ENCODE assay signal across 26 cellular contexts in genomic region chr1:241707442-241707841, GRCh38. TPM values are rescaled to one million over a fixed set of nuclear protein-coding genes. Genes with fewer than 3 reads are reported as not detected.
DNase-seq lines count a peak whose midpoint lies in the region; ATAC-seq and TF ChIP-seq lines count a peak whose summit lies in the region.
"Had no signal": no experiment of that assay in that cellular context is flagged by ENCODE, and none has a peak within 500 bp of the region (broad histone marks: within the 10 kb centered on the region; RNA-seq: fewer than 3 reads in every experiment).

No MANE protein-coding gene starts in this region.

- H3K27ac ChIP-seq in PC-3 (ENCODE audit: low read length) (peak overlapping the region; percentile 82), mammary epithelial cell (ENCODE audit: insufficient read depth, low read depth, low read length) (no peak overlapping the region)
- H3K27ac ChIP-seq: colonic mucosa, gastroesophageal sphincter, hepatocyte had no signal

- no peak overlapping the region for H2AFZ ChIP-seq in PC-3 (ENCODE audit: low read length)
- no peak overlapping the region for H2AFZ ChIP-seq in mammary epithelial cell (ENCODE audit: low read depth, low read length)
- H2AFZ ChIP-seq: hepatocyte had no signal

- no peaks in the 10 kb centered on the region for H3K9me3 Mint-ChIP-seq in Caco-2 (ENCODE audit: unreplicated experiment)
- no peaks in the 10 kb centered on the region for H3K9me3 Mint-ChIP-seq in stimulated activated effector memory CD8-positive, alpha-beta T cell treated with anti-CD3 and anti-CD28 coated beads, Interleukin-12 subunit alpha, Interleukin-12 subunit beta, amount 100 ng/mL, for 72 hours
- H3K9me3 Mint-ChIP-seq: H9; T-helper 2 cell treated with Interferon-gamma antibody and Interleukin-4, amounts not matched to agents 5 μg/mL and 100 μg/mL, for 36 hours had no signal

- intact Hi-C loops in Caco-2 (cut with micrococcal nuclease; ENCODE audit: unreplicated experiment) (no loop called here), PC-3 (cut with micrococcal nuclease) (loop anchor here (1.0 to 5.0 kb wide), 3 partner anchors 11 to 175 kb away; partner anchors contain the start of gene KMO), mammary epithelial cell (cut with micrococcal nuclease) (loop anchor here (2.0 to 5.0 kb wide), 2 partner anchors 19 to 65 kb away; partner anchors contain the start of genes CHML and OPN3)

- ATAC-seq in PC-3 (peak; percentile 2), HG02588 (IDR thresholded peaks at IDR 0.05; ENCODE audit: unreplicated experiment) (no peak)
- ATAC-seq in stimulated activated effector memory CD8-positive, alpha-beta T cell treated with anti-CD3 and anti-CD28 coated beads, Interleukin-12 subunit alpha, Interleukin-12 subunit beta, amount 100 ng/mL, for 72 hours = peak; percentile 53
- ATAC-seq: gastroesophageal sphincter, left colon, right cardiac atrium had no signal

- H3K27me3 Mint-ChIP-seq in Caco-2 (ENCODE audit: insufficient read depth, unreplicated experiment) = no peaks in the 10 kb centered on the region

- CTCF ChIA-PET in Caco-2 (lab: Charles Lee) = no interaction called here
- CTCF ChIA-PET in PC-3 (lab: Charles Lee) = no interaction called here
- CTCF ChIA-PET in mammary epithelial cell (lab: Charles Lee; ENCODE audit: low non-redundant PET) = no interaction called here

- H3K9ac ChIP-seq in PC-3 (ENCODE audit: low read length) (no peak overlapping the region), mammary epithelial cell (ENCODE audit: insufficient read depth, low read length) (no peak overlapping the region)

- H3K36me3 Mint-ChIP-seq in Caco-2 (ENCODE audit: insufficient read depth, unreplicated experiment) = no peaks in the 10 kb centered on the region
- no peaks in the 10 kb centered on the region for H3K36me3 Mint-ChIP-seq in stimulated activated effector memory CD8-positive, alpha-beta T cell treated with anti-CD3 and anti-CD28 coated beads, Interleukin-12 subunit alpha, Interleukin-12 subunit beta, amount 100 ng/mL, for 72 hours
- H3K36me3 Mint-ChIP-seq: CD14-positive monocyte had no signal

- H3K79me2 ChIP-seq in PC-3 (ENCODE audit: low read length) = no peaks in the 10 kb centered on the region
- no peaks in the 10 kb centered on the region for H3K79me2 ChIP-seq in mammary epithelial cell (ENCODE audit: insufficient read depth, low read length)
- H3K79me2 ChIP-seq: hepatocyte had no signal

- TF ChIP-seq CTCF in Caco-2 (IDR thresholded peaks at IDR 0.05; ENCODE audit: insufficient read depth in 1 of 2, low read depth in 1 of 2, low read length in 1 of 2, severe bottlenecking in 1 of 2, unreplicated experiment in 1 of 2) (no peak), PC-3 (conservative IDR thresholded peaks at IDR 0.05; ENCODE audit: low read depth, low read length) (no peak), mammary epithelial cell (conservative IDR thresholded peaks at IDR 0.05 in 1 of 2, IDR thresholded peaks at IDR 0.05 in 1 of 2; ENCODE audit: extremely low read depth in 1 of 2, insufficient read depth in 1 of 2, low read depth in 1 of 2, low read length in 2 of 2) (no peak)

- peaks cover 5% of the 10 kb centered on the region for H3K4me1 Mint-ChIP-seq in Caco-2 (ENCODE audit: low read depth, unreplicated experiment)
- H3K4me1 Mint-ChIP-seq in stimulated activated effector memory CD8-positive, alpha-beta T cell treated with anti-CD3 and anti-CD28 coated beads, Interleukin-12 subunit alpha, Interleukin-12 subunit beta, amount 100 ng/mL, for 72 hours = peaks cover 12% of the 10 kb centered on the region
- H3K4me1 Mint-ChIP-seq: CD14-positive monocyte, H9 had no signal

- H3K4me1 ChIP-seq in Caco-2 (no peaks in the 10 kb centered on the region), PC-3 (ENCODE audit: insufficient read depth, low read length) (peaks cover 46% of the 10 kb centered on the region), mammary epithelial cell (ENCODE audit: insufficient read depth, low read length) (peaks cover 42% of the 10 kb centered on the region)
- H3K4me1 ChIP-seq: colonic mucosa, gastroesophageal sphincter had no signal

- 94% methylated on average over 2 of the region's 2 CpGs for WGBS in mammary epithelial cell (ENCODE audit: low coverage, missing lambda C conversion rate)

- H3K27ac Mint-ChIP-seq in Caco-2 (ENCODE audit: unreplicated experiment) = peak overlapping the region; percentile 57
- no peak overlapping the region for H3K27ac Mint-ChIP-seq in stimulated activated effector memory CD8-positive, alpha-beta T cell treated with anti-CD3 and anti-CD28 coated beads, Interleukin-12 subunit alpha, Interleukin-12 subunit beta, amount 100 ng/mL, for 72 hours
- H3K27ac Mint-ChIP-seq: CD14-positive monocyte; T-helper 2 cell treated with Interferon-gamma antibody and Interleukin-4, amounts not matched to agents 5 μg/mL and 100 μg/mL, for 36 hours had no signal

- H3K4me3 ChIP-seq in Caco-2 (ENCODE audit: low read depth, low read length) (no peak overlapping the region), PC-3 (ENCODE audit: low read length) (peak overlapping the region; percentile 0; the same call in 1 of the 2 replicates), mammary epithelial cell (replicated peaks in 1 of 3; ENCODE audit: insufficient read depth in 1 of 3, low read depth in 2 of 3, low read length in 3 of 3) (no peak overlapping the region)
- H3K4me3 ChIP-seq: colonic mucosa, esophagus squamous epithelium, gastroesophageal sphincter, hepatocyte had no signal

- no peaks in the 10 kb centered on the region for H3K9me2 ChIP-seq in PC-3 (replicated peaks; ENCODE audit: low read length)

- H3K36me3 ChIP-seq in Caco-2 (ENCODE audit: control insufficient read depth, insufficient read depth, low read length) (no peaks in the 10 kb centered on the region), PC-3 (ENCODE audit: low read depth, low read length) (no peaks in the 10 kb centered on the region), mammary epithelial cell (ENCODE audit: insufficient read depth, low read length) (no peaks in the 10 kb centered on the region)
- H3K36me3 ChIP-seq: colonic mucosa, esophagus squamous epithelium, gastroesophageal sphincter had no signal

- peaks cover 18% of the 10 kb centered on the region for H3F3A ChIP-seq in PC-3 (ENCODE audit: low read length, unreplicated experiment)

- no peak overlapping the region for H3K4me3 Mint-ChIP-seq in Caco-2 (ENCODE audit: unreplicated experiment)
- no peak overlapping the region for H3K4me3 Mint-ChIP-seq in stimulated activated effector memory CD8-positive, alpha-beta T cell treated with anti-CD3 and anti-CD28 coated beads, Interleukin-12 subunit alpha, Interleukin-12 subunit beta, amount 100 ng/mL, for 72 hours
- H3K4me3 Mint-ChIP-seq: CD14-positive monocyte; H9; T-helper 2 cell treated with Interferon-gamma antibody and Interleukin-4, amounts not matched to agents 5 μg/mL and 100 μg/mL, for 36 hours had no signal

- dilution Hi-C loops in mammary epithelial cell (cut with HindIII; ENCODE audit: low sequenced_read_pairs) = no loop called here

- H3K9me3 ChIP-seq in Caco-2 (no peaks in the 10 kb centered on the region), PC-3 (ENCODE audit: low read length) (no peaks in the 10 kb centered on the region), mammary epithelial cell (replicated peaks; ENCODE audit: insufficient read depth, low read length) (no peaks in the 10 kb centered on the region)
- H3K9me3 ChIP-seq: colonic mucosa, esophagus squamous epithelium, gastroesophageal sphincter had no signal

- H3K27me3 ChIP-seq in Caco-2 (replicated peaks; ENCODE audit: control insufficient read depth, insufficient read depth, low read length) = no peaks in the 10 kb centered on the region
- H3K27me3 ChIP-seq in PC-3 (ENCODE audit: low read length) = no peaks in the 10 kb centered on the region
- no peaks in the 10 kb centered on the region for H3K27me3 ChIP-seq in mammary epithelial cell (ENCODE audit: insufficient read depth, low read length)
- H3K27me3 ChIP-seq: colonic mucosa, esophagus squamous epithelium, gastroesophageal sphincter had no signal

- DNase-seq in Caco-2 (no peak), PC-3 (no peak), mammary epithelial cell (no peak), NCI-H2029 treated with DMSO at 0.1 percent for 48 hours (lab: John Stamatoyannopoulos, UW) (no peak), RKO (ENCODE audit: low spot score) (no peak)
- no peak for DNase-seq in stimulated activated effector memory CD8-positive, alpha-beta T cell treated with anti-CD3 and anti-CD28 coated beads, Interleukin-12 subunit alpha, Interleukin-12 subunit beta, amount 100 ng/mL, for 72 hours (ENCODE audit: low spot score in 2 of 2)
- DNase-seq: activated CD4-positive, alpha-beta T cell treated with anti-CD3 and anti-CD28 coated beads for 4 hours; activated naive CD4-positive, alpha-beta T cell treated with Interleukin-2 at 50 U/mL for 16 hours; anterior cingulate cortex; colonic mucosa; DMS 273 treated with DMSO at 0.1 percent for 48 hours; esophagus squamous epithelium; H9; KBM-7; left colon; NCI-H774; Right ventricle myocardium superior; stimulated activated CD4-positive, alpha-beta T cell treated with anti-CD3 and anti-CD28 coated beads, Interleukin-2, amount 100 ng/mL, for 48 hours; substantia nigra had no signal

- in situ Hi-C loops in mammary epithelial cell (cut with MboI; ENCODE audit: low sequenced_read_pairs in 2 of 2) = no loop called here

- POLR2A ChIA-PET in Caco-2 (lab: Charles Lee) (no interaction called here), PC-3 (lab: Charles Lee; ENCODE audit: unreplicated experiment) (no interaction called here)

- BruUV-seq in Caco-2 (replicated peaks; lab: Mats Ljungman, UMichigan) (no TSS peak), PC-3 (replicated peaks; lab: Mats Ljungman, UMichigan) (no TSS peak), mammary epithelial cell (replicated peaks; lab: Mats Ljungman, UMichigan) (no TSS peak)

- H3K4me2 ChIP-seq in PC-3 (ENCODE audit: low read length) (peak overlapping the region; percentile 72), mammary epithelial cell (ENCODE audit: insufficient read depth, low read depth, low read length) (peak overlapping the region; percentile 44)
- H3K4me2 ChIP-seq: hepatocyte had no signal

- H4K20me1 ChIP-seq in PC-3 (ENCODE audit: low read length) (no peaks in the 10 kb centered on the region), mammary epithelial cell (ENCODE audit: insufficient read depth, low read length) (no peaks in the 10 kb centered on the region)

RNA-seq across cellular contexts. Expression of gene WDR64, which starts 55.4 kb away (rescaled TPM):
- not detected in 2 replicates for total RNA-seq in Caco-2 (2022)
- total RNA-seq in PC-3 (2014; rRNA removed) = not detected in 2 replicates
- not detected for total RNA-seq in mammary epithelial cell
- not detected for polyA plus RNA-seq in mammary epithelial cell
- polyA minus RNA-seq in mammary epithelial cell = not detected
- total RNA-seq: colonic mucosa, esophagus squamous epithelium, H9, Right ventricle myocardium superior, urinary bladder had no signal
- polyA plus RNA-seq: CD14-positive monocyte, hepatocyte, right cardiac atrium had no signal
